Comparison of ENCODE assay signal across 1 cellular context in genomic region chr6:107713214-107713962, GRCh38.
TF ChIP-seq lines count a peak whose summit lies in the region.

No MANE protein-coding gene starts in this region.

TF ChIP-seq in WTC11, 78 proteins besides CTCF, POLR2A, EP300 and RAD21 (continued from another document):
- TF ChIP-seq STAT6 (CRISPR knock-in tag; conservative IDR thresholded peaks at IDR 0.05; ENCODE audit: low read depth): no peak
- no peak for TF ChIP-seq NFATC4 (CRISPR knock-in tag; IDR thresholded peaks at IDR 0.05)
- no peak for TF ChIP-seq NFE2L1 (CRISPR knock-in tag; IDR thresholded peaks at IDR 0.05)
- no peak for TF ChIP-seq USF2 (CRISPR knock-in tag; IDR thresholded peaks at IDR 0.05)
- TF ChIP-seq ZNF671 (CRISPR knock-in tag; IDR thresholded peaks at IDR 0.05): no peak
- TF ChIP-seq ELF4 (CRISPR knock-in tag; IDR thresholded peaks at IDR 0.05; ENCODE audit: low read depth): no peak
- no peak for TF ChIP-seq ZNF219 (CRISPR knock-in tag; IDR thresholded peaks at IDR 0.05; ENCODE audit: borderline replicate concordance)
- TF ChIP-seq MLX (CRISPR knock-in tag; IDR thresholded peaks at IDR 0.05): no peak
- TF ChIP-seq GTF2I (CRISPR knock-in tag; conservative IDR thresholded peaks at IDR 0.05): no peak
